Comparison of ENCODE assay signal across 3 cellular contexts in the genomic region with DNA sequence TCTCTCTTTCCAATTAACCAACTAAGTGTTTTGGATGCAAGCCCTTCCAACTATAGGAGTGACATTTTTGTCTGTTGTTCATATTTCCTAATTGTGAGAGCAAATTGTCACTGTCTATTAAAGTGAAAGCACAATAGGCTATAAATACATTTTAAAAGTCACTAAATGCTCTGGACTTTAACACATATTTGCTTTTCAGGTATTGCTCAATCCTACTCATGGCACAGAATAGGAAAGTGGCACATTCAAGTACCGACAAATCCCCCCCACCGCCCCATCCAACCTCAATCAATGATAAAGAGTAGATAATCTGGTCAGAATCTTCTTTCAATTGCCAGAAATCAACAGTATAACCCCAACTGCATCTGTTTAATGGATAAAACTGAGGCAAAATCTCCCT.
A peak's percentile ranks its signal among the peaks of the same experiment; 100 is the strongest.
TF ChIP-seq lines count a peak whose summit lies in the region.

No MANE protein-coding gene starts in this region.

TF ChIP-seq in IMR-90, 13 proteins besides CTCF, POLR2A, EP300 and RAD21:
- TF ChIP-seq, protein P1, sequence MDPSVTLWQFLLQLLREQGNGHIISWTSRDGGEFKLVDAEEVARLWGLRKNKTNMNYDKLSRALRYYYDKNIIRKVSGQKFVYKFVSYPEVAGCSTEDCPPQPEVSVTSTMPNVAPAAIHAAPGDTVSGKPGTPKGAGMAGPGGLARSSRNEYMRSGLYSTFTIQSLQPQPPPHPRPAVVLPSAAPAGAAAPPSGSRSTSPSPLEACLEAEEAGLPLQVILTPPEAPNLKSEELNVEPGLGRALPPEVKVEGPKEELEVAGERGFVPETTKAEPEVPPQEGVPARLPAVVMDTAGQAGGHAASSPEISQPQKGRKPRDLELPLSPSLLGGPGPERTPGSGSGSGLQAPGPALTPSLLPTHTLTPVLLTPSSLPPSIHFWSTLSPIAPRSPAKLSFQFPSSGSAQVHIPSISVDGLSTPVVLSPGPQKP (IDR thresholded peaks at IDR 0.05; ENCODE audit: borderline replicate concordance, low read depth, low read length) = no peak
- peak; percentile 80 for TF ChIP-seq CEBPB (IDR thresholded peaks at IDR 0.05; ENCODE audit: low read depth, low read length)
TF ChIP-seq in IMR-90: peak in this region for 1.

TF ChIP-seq in endothelial cell of umbilical vein, 7 proteins besides CTCF, POLR2A, EP300 and RAD21:
- TF ChIP-seq FOS (IDR thresholded peaks at IDR 0.05; ENCODE audit: borderline replicate concordance, insufficient read depth, low read length) (no peak), GATA2 (IDR thresholded peaks at IDR 0.05; ENCODE audit: insufficient read depth, insufficient read length, low read depth, low read length) (no peak), JUN (IDR thresholded peaks at IDR 0.05; ENCODE audit: borderline replicate concordance, insufficient read depth, insufficient read length, low read depth) (no peak), EZH2 (IDR thresholded peaks at IDR 0.05; ENCODE audit: borderline replicate concordance, low read depth, low read length, severe bottlenecking) (no peak), POLR2AphosphoS5 (IDR thresholded peaks at IDR 0.05; ENCODE audit: insufficient read depth, low read depth, low read length) (no peak), MYC (IDR thresholded peaks at IDR 0.05; ENCODE audit: low read depth, low read length) (no peak)
- TF ChIP-seq, protein P2, sequence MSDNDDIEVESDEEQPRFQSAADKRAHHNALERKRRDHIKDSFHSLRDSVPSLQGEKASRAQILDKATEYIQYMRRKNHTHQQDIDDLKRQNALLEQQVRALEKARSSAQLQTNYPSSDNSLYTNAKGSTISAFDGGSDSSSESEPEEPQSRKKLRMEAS (IDR thresholded peaks at IDR 0.05; ENCODE audit: insufficient read depth, insufficient read length) = no peak

TF ChIP-seq in HEK293T, 16 proteins besides CTCF, POLR2A, EP300 and RAD21:
- TF ChIP-seq FOXA1 (IDR thresholded peaks at IDR 0.05) (no peak), ARNT (IDR thresholded peaks at IDR 0.05) (no peak), LEF1 (IDR thresholded peaks at IDR 0.05; ENCODE audit: borderline replicate concordance) (no peak), FOXK2 (IDR thresholded peaks at IDR 0.05) (no peak), TARDBP (IDR thresholded peaks at IDR 0.05) (no peak), ZNF384 (IDR thresholded peaks at IDR 0.05) (no peak), SUZ12 (IDR thresholded peaks at IDR 0.05) (no peak), SP1 (IDR thresholded peaks at IDR 0.05) (no peak)
TF ChIP-seq in HEK293T: peak in this region for 0.
